In the genomic region with DNA sequence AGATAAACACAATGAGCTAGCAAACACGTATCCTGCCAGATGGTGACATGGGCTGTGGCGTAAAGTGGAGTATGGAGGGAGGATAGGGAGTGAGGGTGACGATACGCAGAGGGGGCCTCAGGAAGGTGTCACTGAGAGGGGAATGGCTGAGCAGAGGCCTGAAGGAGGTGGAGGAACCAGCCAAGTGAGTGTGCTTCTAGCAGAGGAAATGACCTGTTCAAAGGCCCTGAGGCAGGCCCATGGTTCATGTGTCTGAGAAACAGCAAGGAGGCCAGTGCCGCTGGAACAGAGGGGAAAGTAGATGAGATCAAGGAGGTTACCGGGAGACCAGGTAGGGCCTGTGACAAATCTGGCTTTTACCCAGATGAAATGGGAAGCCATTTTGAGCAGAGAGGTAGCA, we compare ENCODE assay signal across 1 cellular context.
TF ChIP-seq lines count a peak whose summit lies in the region.

No MANE protein-coding gene starts in this region.

TF ChIP-seq in H1, 55 proteins besides CTCF, POLR2A, EP300 and RAD21:
- TF ChIP-seq YY1 (IDR thresholded peaks at IDR 0.05; ENCODE audit: low read depth, low read length) (peak; percentile 83), HDAC6 (IDR thresholded peaks at IDR 0.05; ENCODE audit: low read depth, low read length) (no peak)
